In genomic region chr22:20243545-20244249, GRCh38 we compare ENCODE assay signal across 8 cellular contexts. TPM values are rescaled to one million over a fixed set of nuclear protein-coding genes. Genes with fewer than 3 reads are reported as not detected.
DNase-seq lines count a peak whose midpoint lies in the region; ATAC-seq, FAIRE-seq and TF ChIP-seq lines count a peak whose summit lies in the region.

No MANE protein-coding gene starts in this region.

- H3K27ac Mint-ChIP-seq in stimulated activated memory B cell treated with anti-CD40 and anti-IgM and Interleukin-4, amounts not matched to agents 10 μg/mL and 1 μg/mL and 100 μg/mL, for 72 hours, result no peak overlapping the region

- no peak overlapping the region for H3K4me2 ChIP-seq in K562 (ENCODE audit: insufficient read depth, low read length)

- peaks cover 33% of the 10 kb centered on the region for H3K4me1 Mint-ChIP-seq in stimulated activated memory B cell treated with anti-CD40 and anti-IgM and Interleukin-4, amounts not matched to agents 10 μg/mL and 1 μg/mL and 100 μg/mL, for 72 hours

- H3K79me2 ChIP-seq in K562 (ENCODE audit: control insufficient read depth, insufficient read depth, low read length), result no peaks in the 10 kb centered on the region

- no peaks in the 10 kb centered on the region for H3K36me3 ChIP-seq in K562 (ENCODE audit: control insufficient read depth, insufficient read depth, low read length)
- peaks cover 5% of the 10 kb centered on the region; the same call in 1 of the 2 replicates for H3K36me3 ChIP-seq in iPS-20b (ENCODE audit: insufficient read depth, low read depth, low read length)

- peaks cover 31 to 92% of the 10 kb centered on the region in 2 experiments; a peak in 4 of 5 replicates for H3K27me3 ChIP-seq in K562 (ENCODE audit: control insufficient read depth in 2 of 2, insufficient read depth in 2 of 2, low read length in 2 of 2)
- no peaks in the 10 kb centered on the region for H3K27me3 ChIP-seq in iPS-20b (ENCODE audit: insufficient read depth, low read length)

- no peak for TF ChIP-seq EP300 in K562 (IDR thresholded peaks at IDR 0.05; ENCODE audit: low read length)

- CTCF ChIA-PET in K562 (lab: Yijun Ruan, JAX; ENCODE audit: low intra/inter-chr PET ratio), result no interaction called here

- peak; percentile 59 for DNase-seq in ELR (ENCODE audit: low read depth)
- peak; percentile 67 for DNase-seq in NCI-H1436 treated with DMSO at 0.1 percent for 48 hours (lab: John Stamatoyannopoulos, UW)
- peak in 4 of 5 donors; percentile 32 to 72 (median 40) for DNase-seq in T-helper 1 cell
- DNase-seq in K562 (ENCODE audit: extremely low read depth in 1 of 4, low spot score in 3 of 4), result peak; percentile 73 to 91 (median 86)
- DNase-seq in stimulated activated CD4-positive, alpha-beta T cell treated with anti-CD3 and anti-CD28 coated beads, Interleukin-4, amount 100 ng/mL, for 24 hours, result peak; percentile 59

- peak; percentile 22 for ATAC-seq in K562
- ATAC-seq in stimulated activated memory B cell treated with anti-CD40 and anti-IgM and Interleukin-4, amounts not matched to agents 10 μg/mL and 1 μg/mL and 100 μg/mL, for 72 hours, result no peak
- ATAC-seq in HG03045 (IDR thresholded peaks at IDR 0.05; ENCODE audit: unreplicated experiment), result no peak

- H3K27me3 Mint-ChIP-seq in stimulated activated memory B cell treated with anti-CD40 and anti-IgM and Interleukin-4, amounts not matched to agents 10 μg/mL and 1 μg/mL and 100 μg/mL, for 72 hours, result peaks cover 54% of the 10 kb centered on the region

- in situ Hi-C loops in K562 (cut with MboI), result no loop called here

- H3K27ac ChIP-seq in K562 (ENCODE audit: extremely low read depth, low read depth, low read length) (no peak overlapping the region), iPS-20b (ENCODE audit: low read length) (peak overlapping the region; percentile 38)

- no TSS peak for BruUV-seq in K562 (replicated peaks; lab: Mats Ljungman, UMichigan)

- H3K9me3 Mint-ChIP-seq in stimulated activated memory B cell treated with anti-CD40 and anti-IgM and Interleukin-4, amounts not matched to agents 10 μg/mL and 1 μg/mL and 100 μg/mL, for 72 hours, result no peaks in the 10 kb centered on the region

- H3K4me3 ChIP-seq in K562 (no peak overlapping the region), iPS-20b (ENCODE audit: low read length) (no peak overlapping the region)

- peak; percentile 60 for FAIRE-seq in K562 (lab: Jason Lieb, UNC)

- no peak for TF ChIP-seq POLR2A in K562 (conservative IDR thresholded peaks at IDR 0.05)

- intact Hi-C loops in K562 (cut with micrococcal nuclease), result loop anchor here (2.0 kb wide), 1 partner anchor 19 kb away; no protein-coding TSS in a partner anchor

- no peak overlapping the region for H3K4me3 Mint-ChIP-seq in stimulated activated memory B cell treated with anti-CD40 and anti-IgM and Interleukin-4, amounts not matched to agents 10 μg/mL and 1 μg/mL and 100 μg/mL, for 72 hours

- peaks cover 7% of the 10 kb centered on the region for H3K9me1 ChIP-seq in K562 (ENCODE audit: control insufficient read depth, insufficient read depth, low read length)

- no peak overlapping the region; the same call in 1 of the 2 replicates for H2AFZ ChIP-seq in K562 (ENCODE audit: low read depth, low read length)

- TF ChIP-seq CTCF in K562 (IDR thresholded peaks at IDR 0.05 in 2 of 3, conservative IDR thresholded peaks at IDR 0.05 in 1 of 3; ENCODE audit: insufficient read depth in 2 of 3, low read depth in 1 of 3, low read length in 3 of 3), result 0 out of 6 replicates have a peak, but pooled peaks of 1 of the 3 experiments have one; percentile 0

- H3K4me1 ChIP-seq in K562 (replicated peaks in 1 of 2; ENCODE audit: control insufficient read depth in 2 of 2, insufficient read depth in 2 of 2, low read length in 2 of 2) (peaks cover 16 to 90% of the 10 kb centered on the region in 2 experiments; a peak in 3 of 5 replicates), iPS-20b (ENCODE audit: insufficient read depth, low read length) (peaks cover 22% of the 10 kb centered on the region; the same call in 1 of the 2 replicates)

- H4K20me1 ChIP-seq in K562 (replicated peaks; ENCODE audit: control insufficient read depth, insufficient read depth, low read length), result peaks cover 50% of the 10 kb centered on the region

- peak overlapping the region in 1 of 2 experiments; percentile 55; a peak in 2 of 4 replicates for H3K9ac ChIP-seq in K562 (ENCODE audit: insufficient read depth in 1 of 2, low read depth in 2 of 2, low read length in 2 of 2)
- no peak overlapping the region; the same call in 1 of the 2 replicates for H3K9ac ChIP-seq in iPS-20b (ENCODE audit: low read depth, low read length)

- no peaks in the 10 kb centered on the region for H3K36me3 Mint-ChIP-seq in stimulated activated memory B cell treated with anti-CD40 and anti-IgM and Interleukin-4, amounts not matched to agents 10 μg/mL and 1 μg/mL and 100 μg/mL, for 72 hours

- no peaks in the 10 kb centered on the region for H3K9me3 ChIP-seq in K562 (replicated peaks; ENCODE audit: control insufficient read depth, insufficient read depth, low read depth, low read length)
- H3K9me3 ChIP-seq in iPS-20b (ENCODE audit: insufficient read depth, low read depth, low read length), result no peaks in the 10 kb centered on the region

- POLR2A ChIA-PET in K562 (lab: Yijun Ruan, JAX), result interaction anchor here (0.5 to 1.5 kb wide), 4 partner anchors 14 to 1064 kb away, joined by 3 to 8 read pairs (median 3); no protein-coding TSS in a partner anchor

- TF ChIP-seq RAD21 in K562 (CRISPR knock-in tag; conservative IDR thresholded peaks at IDR 0.05 in 1 of 2, IDR thresholded peaks at IDR 0.05 in 1 of 2), result no peak

- 7% methylated on average over 16 of the region's 16 CpGs for WGBS in K562 (ENCODE audit: insufficient coverage, low coverage, missing lambda C conversion rate)

TF ChIP-seq in K562, 482 proteins besides CTCF, POLR2A, EP300 and RAD21 (continues in another document):
- TF ChIP-seq FUS (optimal IDR thresholded peaks at IDR 0.05; ENCODE audit: low read depth, low read length) (no peak), POLR3A (IDR thresholded peaks at IDR 0.05; ENCODE audit: borderline replicate concordance, extremely low read depth, insufficient read depth, insufficient read length) (no peak), ELF1 (tag; IDR thresholded peaks at IDR 0.05) (peak; percentile 5; the same call in 1 of the 2 replicates), NFIX (CRISPR knock-in tag; IDR thresholded peaks at IDR 0.05; ENCODE audit: low read depth) (no peak), CREB1 (IDR thresholded peaks at IDR 0.05) (no peak), CREB1 (CRISPR knock-in tag; IDR thresholded peaks at IDR 0.05) (no peak), ZNF584 (CRISPR knock-in tag; IDR thresholded peaks at IDR 0.05; ENCODE audit: low read depth) (0 out of 2 replicates have a peak, but pooled peaks have one; percentile 20), ZC3H4 (CRISPR knock-in tag; IDR thresholded peaks at IDR 0.05; ENCODE audit: borderline replicate concordance) (no peak), ETV1 (tag; conservative IDR thresholded peaks at IDR 0.05; ENCODE audit: low read depth) (peak; percentile 66), ZNF583 (CRISPR knock-in tag; IDR thresholded peaks at IDR 0.05) (no peak), DACH1 (IDR thresholded peaks at IDR 0.05; ENCODE audit: partially characterized antibody) (peak; percentile 2), ZNF282 (CRISPR knock-in tag; IDR thresholded peaks at IDR 0.05) (no peak), MLX (CRISPR knock-in tag; conservative IDR thresholded peaks at IDR 0.05) (0 out of 4 replicates have a peak, but pooled peaks of 1 of the 2 experiments have one; percentile 36), NFYB (IDR thresholded peaks at IDR 0.05; ENCODE audit: extremely low read depth, insufficient read length) (no peak), ZNF740 (CRISPR knock-in tag; IDR thresholded peaks at IDR 0.05) (no peak), ZNF740 (tag; IDR thresholded peaks at IDR 0.05) (no peak), MYC (IDR thresholded peaks at IDR 0.05; ENCODE audit: low read depth, low read length) (no peak; the same call in 1 of the 2 replicates), MYC (CRISPR knock-in tag; IDR thresholded peaks at IDR 0.05; ENCODE audit: borderline replicate concordance, low read depth) (no peak)

RNA-seq across cellular contexts. Expression of gene RTN4R, which starts 24.4 kb away (rescaled TPM):
- total RNA-seq in K562 (2011; cell fraction: chromatin; rRNA removed; ENCODE audit: low replicate concordance), result 0.62 and 4.8 TPM in 2 replicates
- 7.4 and 9.8 TPM in 2 replicates for total RNA-seq in K562 (2011; cell fraction: nucleolus; rRNA removed)
- 3.2 and 3.7 TPM in 2 replicates for total RNA-seq in K562 (2011; cell fraction: nucleoplasm; rRNA removed)
- total RNA-seq in K562 (2014; rRNA removed), result 1.5 and 2.3 TPM in 2 replicates
- not detected in 2 replicates for total RNA-seq in K562 (2014; rRNA removed; fragmentation: Illumina TruSeq; extraction: Trizol)
- total RNA-seq in K562 (2015; rRNA removed; fragmentation: Illumina TruSeq; extraction: Trizol), result 0.41 and 0.43 TPM in 2 replicates
- 2.8 and 3.0 TPM in 2 replicates for total RNA-seq in K562 (2021)
- polyA plus RNA-seq in K562 (2011; rRNA removed), result 1.3 and 4.4 TPM in 2 replicates
- polyA plus RNA-seq in K562 (2011; cell fraction: cytosol; rRNA removed), result 5.9 and 9.9 TPM in 2 replicates
- polyA plus RNA-seq in K562 (2011; cell fraction: nucleus; rRNA removed), result 2.9 and 3.5 TPM in 2 replicates
- polyA plus RNA-seq in K562 (2012), result 2.9 and 4.6 TPM in 2 replicates
- polyA plus RNA-seq in K562 (2014; fragmentation: Illumina TruSeq; extraction: Trizol), result 0.46 TPM in 1 of 2 replicates, not detected in the other
- polyA plus RNA-seq in K562 (2014; fragmentation: Nextera tagmentation; extraction: Ambion mirVana), result under 1 TPM in 1 of 2 experiments, not detected in 1; 0.04 TPM
- 1.2 and 2.3 TPM in 2 replicates for polyA plus RNA-seq in K562 (2014; rRNA removed)
- polyA minus RNA-seq in K562 (2011; rRNA and poly(A)+ RNA removed), result 1.0 and 1.5 TPM in 2 replicates
- 5.1 and 13.6 TPM in 2 replicates for polyA minus RNA-seq in K562 (2011; cell fraction: cytosol; rRNA and poly(A)+ RNA removed)
- polyA minus RNA-seq in K562 (2011; cell fraction: nucleus; rRNA and poly(A)+ RNA removed), result 0.40 and 1.3 TPM in 2 replicates
